8 cellular contexts compared by ENCODE assay signal in genomic region chr20:32207626-32208498, GRCh38. TPM values are rescaled to one million over a fixed set of nuclear protein-coding genes. Genes with fewer than 3 reads are reported as not detected.
A peak's percentile ranks its signal among the peaks of the same experiment; 100 is the strongest.
DNase-seq lines count a peak whose midpoint lies in the region; ATAC-seq, FAIRE-seq and TF ChIP-seq lines count a peak whose summit lies in the region.

A gene with protein sequence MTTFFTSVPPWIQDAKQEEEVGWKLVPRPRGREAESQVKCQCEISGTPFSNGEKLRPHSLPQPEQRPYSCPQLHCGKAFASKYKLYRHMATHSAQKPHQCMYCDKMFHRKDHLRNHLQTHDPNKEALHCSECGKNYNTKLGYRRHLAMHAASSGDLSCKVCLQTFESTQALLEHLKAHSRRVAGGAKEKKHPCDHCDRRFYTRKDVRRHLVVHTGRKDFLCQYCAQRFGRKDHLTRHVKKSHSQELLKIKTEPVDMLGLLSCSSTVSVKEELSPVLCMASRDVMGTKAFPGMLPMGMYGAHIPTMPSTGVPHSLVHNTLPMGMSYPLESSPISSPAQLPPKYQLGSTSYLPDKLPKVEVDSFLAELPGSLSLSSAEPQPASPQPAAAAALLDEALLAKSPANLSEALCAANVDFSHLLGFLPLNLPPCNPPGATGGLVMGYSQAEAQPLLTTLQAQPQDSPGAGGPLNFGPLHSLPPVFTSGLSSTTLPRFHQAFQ (minus strand): TSS chr20:32207743. CDS start chr20:32202178, 5,565 bp downstream.
POFUT1 (plus strand) TSS chr20:32207880; CDS start chr20:32207942, 62 bp downstream.

- H3K27ac Mint-ChIP-seq in activated B cell treated with CpG ODN at 0.5 μM for 24 hours, result peak within 1 kb of the TSS; percentile 85

- intact Hi-C loops in activated B cell treated with CpG ODN at 0.5 μM for 24 hours (cut with micrococcal nuclease), result loop anchor here (1.0 to 10.0 kb wide), 9 partner anchors 69 to 764 kb away; partner anchors contain the start of genes ASXL1, HCK, KIF3B and PDRG1

- H3K4me1 Mint-ChIP-seq in activated B cell treated with CpG ODN at 0.5 μM for 24 hours, result peaks cover 62% of the 10 kb centered on the region

- dilution Hi-C loops in keratinocyte (cut with MboI; ENCODE audit: extremely low pct_ligation_motif_present, low sequenced_read_pairs), result no loop called here

- H3K27me3 Mint-ChIP-seq in activated B cell treated with CpG ODN at 0.5 μM for 24 hours, result no peaks in the 10 kb centered on the region

- ATAC-seq in GM18873 (IDR thresholded peaks at IDR 0.05; ENCODE audit: low FRiP score, unreplicated experiment), result peak; percentile 65
- ATAC-seq in HG03108 (IDR thresholded peaks at IDR 0.05; ENCODE audit: unreplicated experiment), result peak; percentile 91
- peak; percentile 97 for ATAC-seq in activated B cell treated with CpG ODN at 0.5 μM for 24 hours (ENCODE audit: low read depth)

- H3K27me3 ChIP-seq in keratinocyte (ENCODE audit: control insufficient read depth, extremely low read depth, insufficient read depth, low read length), result no peaks in the 10 kb centered on the region

- H3K4me1 ChIP-seq in keratinocyte (ENCODE audit: control insufficient read depth, extremely low read depth, insufficient read depth, low read length), result peaks cover 46% of the 10 kb centered on the region

- FAIRE-seq in keratinocyte (lab: Jason Lieb, UNC), result no peak

- CTCF ChIA-PET in activated B cell treated with CpG ODN at 0.5 μM for 24 hours (lab: Charles Lee), result interaction anchor here (0.8 kb wide), 1 partner anchor 173 kb away, joined by 3 read pairs; no protein-coding TSS in a partner anchor

- H3K4me3 ChIP-seq in keratinocyte (ENCODE audit: control insufficient read depth in 2 of 3, extremely low read depth in 1 of 3, insufficient read depth in 2 of 3, low read depth in 1 of 3, low read length in 3 of 3), result peak within 1 kb of the TSS; percentile 95 to 98 (median 98)

- no peaks in the 10 kb centered on the region for H3K9me3 Mint-ChIP-seq in activated B cell treated with CpG ODN at 0.5 μM for 24 hours

- peaks cover 65% of the 10 kb centered on the region for H3K79me2 ChIP-seq in keratinocyte (ENCODE audit: control insufficient read depth, insufficient read depth, low read length)

- POLR2A ChIA-PET in activated B cell treated with CpG ODN at 0.5 μM for 24 hours (lab: Charles Lee), result interaction anchor here (0.6 kb wide), 1 partner anchor 71 kb away, joined by 3 read pairs; no protein-coding TSS in a partner anchor

- DNase-seq in AG09319 (ENCODE audit: extremely low read depth, low read depth) (peak; percentile 62), NCI-H2196 (lab: John Stamatoyannopoulos, UW; ENCODE audit: unreplicated experiment) (peak; percentile 93), activated B cell treated with CpG ODN at 0.5 μM for 24 hours (peak; percentile 92), caudate nucleus (lab: John Stamatoyannopoulos, UW) (peak in 59 of 61 donors; percentile 6 to 91 (median 81)), keratinocyte (ENCODE audit: low read depth, low spot score) (no peak)
- DNase-seq in stimulated activated CD4-positive, alpha-beta T cell treated with anti-CD3 and anti-CD28 coated beads, Interleukin-12 subunit alpha, Interleukin-12 subunit beta, amount 100 ng/mL, for 48 hours (ENCODE audit: low read depth in 2 of 3, low spot score in 1 of 3), result peak; percentile 81 to 90 (median 89)

- H3K27ac ChIP-seq in caudate nucleus (ENCODE audit: low read depth, low read length), result peak within 1 kb of the TSS; percentile 87
- peak within 1 kb of the TSS; percentile 95 for H3K27ac ChIP-seq in keratinocyte (ENCODE audit: control insufficient read depth, insufficient read depth, low read length)

- H3K36me3 Mint-ChIP-seq in activated B cell treated with CpG ODN at 0.5 μM for 24 hours (ENCODE audit: low read depth), result peaks cover 46% of the 10 kb centered on the region

- H3K36me3 ChIP-seq in keratinocyte (ENCODE audit: control insufficient read depth in 2 of 2, extremely low read depth in 1 of 2, insufficient read depth in 2 of 2, low read length in 2 of 2), result peaks cover 6 to 13% of the 10 kb centered on the region in 2 experiments

- no peaks in the 10 kb centered on the region for H4K20me1 ChIP-seq in keratinocyte (ENCODE audit: control insufficient read depth, extremely low read depth, insufficient read depth, low read length)

- H2AFZ ChIP-seq in keratinocyte (ENCODE audit: control insufficient read depth, low read length), result peak within 1 kb of the TSS; percentile 86

- H3K9me1 ChIP-seq in keratinocyte (ENCODE audit: control insufficient read depth, extremely low read depth, insufficient read depth, low read length), result no peaks in the 10 kb centered on the region

- peak within 1 kb of the TSS; percentile 91 for H3K4me3 Mint-ChIP-seq in activated B cell treated with CpG ODN at 0.5 μM for 24 hours

- no peaks in the 10 kb centered on the region for H3K9me3 ChIP-seq in keratinocyte (ENCODE audit: control insufficient read depth, low read depth, low read length)

- TF ChIP-seq CTCF in AG09319 (IDR thresholded peaks at IDR 0.05; ENCODE audit: low read depth, low read length) (peak; percentile 26), activated B cell treated with CpG ODN at 0.5 μM for 24 hours (IDR thresholded peaks at IDR 0.05) (no peak), keratinocyte (optimal IDR thresholded peaks at IDR 0.05 in 1 of 3, IDR thresholded peaks at IDR 0.05 in 1 of 3, conservative IDR thresholded peaks at IDR 0.05 in 1 of 3; ENCODE audit: extremely low read depth in 1 of 3, insufficient read depth in 2 of 3, low read length in 3 of 3) (peak in 2 of 3 experiments; percentile 27 to 32)

- peak within 1 kb of the TSS; percentile 95 for H3K4me2 ChIP-seq in keratinocyte (ENCODE audit: control insufficient read depth, extremely low read depth, insufficient read depth, low read depth, low read length)

- H3K9ac ChIP-seq in keratinocyte (ENCODE audit: control insufficient read depth, extremely low read depth, insufficient read depth, low read length), result peak within 1 kb of the TSS; percentile 96

RNA-seq across cellular contexts. Expression of the first gene that starts in this region (rescaled TPM):
- total RNA-seq in activated B cell treated with CpG ODN at 0.5 μM for 24 hours, result 17.3 and 17.9 TPM in 2 replicates
- polyA plus RNA-seq in keratinocyte, result 4.2 to 4.3 TPM (median 4.2 TPM) in 3 replicates
- polyA plus RNA-seq in keratinocyte (2011; ENCODE audit: low read depth), result 1.9 TPM
- polyA plus RNA-seq in keratinocyte (2011; cell fraction: cytosol; rRNA removed), result 6.2 and 6.8 TPM in 2 replicates
- polyA plus RNA-seq in keratinocyte (2011; cell fraction: nucleus; rRNA removed), result 12.8 and 13.4 TPM in 2 replicates
- polyA plus RNA-seq in keratinocyte (2012; ENCODE audit: low replicate concordance), result 7.1 and 8.6 TPM in 2 replicates
- polyA minus RNA-seq in keratinocyte, result 7.6 to 23.4 TPM (median 8.8 TPM) in 3 replicates
- polyA minus RNA-seq in keratinocyte (2011; cell fraction: cytosol; rRNA and poly(A)+ RNA removed), result 4.8 TPM
- 5.9 and 9.9 TPM in 2 replicates for polyA minus RNA-seq in keratinocyte (2011; cell fraction: nucleus; rRNA and poly(A)+ RNA removed)

RNA-seq across cellular contexts. Expression of gene POFUT1, which starts in this region (rescaled TPM):
- 20.4 and 24.0 TPM in 2 replicates for total RNA-seq in activated B cell treated with CpG ODN at 0.5 μM for 24 hours
- 25.1 to 37.3 TPM (median 26.1 TPM) in 3 replicates for polyA plus RNA-seq in keratinocyte
- polyA plus RNA-seq in keratinocyte (2011; ENCODE audit: low read depth), result 9.2 TPM
- 19.4 and 20.9 TPM in 2 replicates for polyA plus RNA-seq in keratinocyte (2011; cell fraction: cytosol; rRNA removed)
- polyA plus RNA-seq in keratinocyte (2011; cell fraction: nucleus; rRNA removed), result 51.8 and 52.7 TPM in 2 replicates
- 14.1 and 30.9 TPM in 2 replicates for polyA plus RNA-seq in keratinocyte (2012; ENCODE audit: low replicate concordance)
- polyA minus RNA-seq in keratinocyte, result 28.3 to 39.5 TPM (median 30.2 TPM) in 3 replicates
- 25.5 TPM for polyA minus RNA-seq in keratinocyte (2011; cell fraction: cytosol; rRNA and poly(A)+ RNA removed)
- polyA minus RNA-seq in keratinocyte (2011; cell fraction: nucleus; rRNA and poly(A)+ RNA removed), result 48.2 and 67.5 TPM in 2 replicates
